Comparison of ENCODE assay signal across 10 cellular contexts in genomic region chr2:100365434-100365833, GRCh38. TPM values are rescaled to one million over a fixed set of nuclear protein-coding genes. Genes with fewer than 3 reads are reported as not detected.
DNase-seq lines count a peak whose midpoint lies in the region; ATAC-seq and TF ChIP-seq lines count a peak whose summit lies in the region.
"Had no signal": no experiment of that assay in that cellular context is flagged by ENCODE, and none has a peak within 500 bp of the region (broad histone marks: within the 10 kb centered on the region; RNA-seq: fewer than 3 reads in every experiment).

No MANE protein-coding gene starts in this region.

- intact Hi-C loops in left ventricle myocardium superior (cut with micrococcal nuclease): no loop called here

- DNase-seq in H4 (ENCODE audit: low spot score) (peak; percentile 92), NCI-H446 (lab: John Stamatoyannopoulos, UW) (peak; percentile 4 to 44), dedifferentiated amniotic fluid mesenchymal stem cell (ENCODE audit: extremely low spot score) (peak; percentile 16), retinal pigment epithelial cell (ENCODE audit: low read depth) (peak; percentile 88), left ventricle myocardium superior (no peak), KG1 (lab: John Stamatoyannopoulos, UW) (no peak)
- no peak for DNase-seq in activated CD8-positive, alpha-beta memory T cell treated with anti-CD3 and anti-CD28 coated beads, Interleukin-2, amount 50 U/mL, for 4 hours
- DNase-seq: activated CD4-positive, alpha-beta memory T cell treated with anti-CD3 and anti-CD28 coated beads, Interleukin-2, amount 10 ng/mL, durations not matched to agents 7 days and 5 days had no signal

- no peak for TF ChIP-seq CTCF in retinal pigment epithelial cell (conservative IDR thresholded peaks at IDR 0.05; ENCODE audit: low read depth, low read length)

- no peak overlapping the region for H3K4me3 ChIP-seq in retinal pigment epithelial cell (ENCODE audit: low read length)
- H3K4me3 ChIP-seq: cardiac muscle cell had no signal

- no peak for ATAC-seq in left ventricle myocardium superior
- no peak for ATAC-seq in GM18867 (IDR thresholded peaks at IDR 0.05; ENCODE audit: unreplicated experiment)

RNA-seq across cellular contexts. Expression of gene LONRF2, which starts 43.1 kb away (rescaled TPM):
- 0.51 and 1.2 TPM in 2 replicates for total RNA-seq in H4 (2014; rRNA removed; shearing (Covaris generic))
- total RNA-seq in left ventricle myocardium superior: 17.5 TPM

RNA-seq across cellular contexts. Expression of gene CHST10, which starts 52.0 kb away (rescaled TPM):
- 13.4 and 14.9 TPM in 2 replicates for total RNA-seq in H4 (2014; rRNA removed; shearing (Covaris generic))
- total RNA-seq in left ventricle myocardium superior: 10.7 TPM

Comparison
In these comparisons a context has a peak if more than half of its experiments do, and no peak if none do; other contexts are left out.
1. DNase-seq: peak in H4 (single experiment), NCI-H446 (2 of 2), dedifferentiated amniotic fluid mesenchymal stem cell (single experiment) and retinal pigment epithelial cell (single experiment); none in left ventricle myocardium superior (single experiment), KG1 (single experiment) and activated CD8-positive, alpha-beta memory T cell treated with anti-CD3 and anti-CD28 coated beads, Interleukin-2, amount 50 U/mL, for 4 hours (single experiment).